20 cellular contexts compared by ENCODE assay signal in the genomic region with DNA sequence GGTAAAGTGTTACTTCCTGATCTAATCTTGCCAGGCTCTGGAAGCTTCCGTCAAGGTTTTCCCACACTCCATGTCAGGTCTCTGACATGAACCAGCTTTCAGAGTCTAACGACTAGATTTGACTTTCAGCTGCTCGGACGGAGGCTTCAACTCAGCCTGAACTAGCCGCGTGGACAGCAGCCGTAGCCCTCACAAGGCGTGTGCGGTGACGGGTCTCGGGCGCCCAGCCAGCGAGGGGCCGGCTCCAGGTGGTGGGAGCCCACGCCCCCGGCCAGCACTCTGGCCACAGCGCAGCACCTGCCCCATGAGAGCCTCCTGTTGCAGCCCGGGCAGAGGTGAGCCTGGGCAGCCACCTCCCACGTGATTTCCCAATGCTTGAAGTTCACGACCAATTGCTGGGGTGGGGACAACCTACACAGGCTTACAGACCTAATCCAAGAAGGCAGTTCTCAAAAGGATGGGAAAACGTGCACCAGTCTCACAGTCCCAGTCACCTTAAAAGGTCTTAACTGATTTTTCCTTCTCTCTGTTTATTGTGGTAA. TPM values are rescaled to one million over a fixed set of nuclear protein-coding genes. Genes with fewer than 3 reads are reported as not detected.
DNase-seq lines count a peak whose midpoint lies in the region; ATAC-seq, FAIRE-seq and TF ChIP-seq lines count a peak whose summit lies in the region.
"Had no signal": no experiment of that assay in that cellular context is flagged by ENCODE, and none has a peak within 500 bp of the region (broad histone marks: within the 10 kb centered on the region; RNA-seq: fewer than 3 reads in every experiment).

No MANE protein-coding gene starts in this region.

- H3K36me3 ChIP-seq in left ventricle myocardium inferior (no peaks in the 10 kb centered on the region), transverse colon (no peaks in the 10 kb centered on the region)
- H3K36me3 ChIP-seq: suprapubic skin had no signal

- no peak overlapping the region for H3K27ac ChIP-seq in right cardiac atrium (ENCODE audit: low read length)
- no peak overlapping the region for H3K27ac ChIP-seq in left ventricle myocardium inferior (replicated peaks)
- H3K27ac ChIP-seq in transverse colon, result peak overlapping the region in 2 of 4 donors; percentile 19 to 72
- H3K27ac ChIP-seq: suprapubic skin had no signal

- H3K9me3 Mint-ChIP-seq in immature natural killer cell, result no peaks in the 10 kb centered on the region
- H3K9me3 Mint-ChIP-seq: activated CD8-positive, alpha-beta T cell treated with anti-CD3 and anti-CD28 coated beads for 36 hours; activated naive CD8-positive, alpha-beta T cell treated with anti-CD3 and anti-CD28 coated beads, Interleukin-2, amount 10 ng/mL, durations not matched to agents 7 days and 5 days; activated T-cell treated with anti-CD3 and anti-CD28 coated beads, Interleukin-2, amount 50 U/mL, for 4 hours; CD4-positive, alpha-beta memory T cell; memory B cell; naive thymus-derived CD8-positive, alpha-beta T cell had no signal

- H3K4me1 Mint-ChIP-seq in T-helper 17 cell, result peaks cover 20% of the 10 kb centered on the region
- H3K4me1 Mint-ChIP-seq in immature natural killer cell, result peaks cover 16 to 22% of the 10 kb centered on the region in 2 donors

- TF ChIP-seq EP300 in transverse colon (IDR thresholded peaks at IDR 0.05; ENCODE audit: low read depth), result no peak

- H3K36me3 Mint-ChIP-seq in T-helper 17 cell (ENCODE audit: low read depth) (no peaks in the 10 kb centered on the region), immature natural killer cell (no peaks in the 10 kb centered on the region)
- H3K36me3 Mint-ChIP-seq: activated naive CD8-positive, alpha-beta T cell treated with anti-CD3 and anti-CD28 coated beads, Interleukin-2, amount 10 ng/mL, durations not matched to agents 7 days and 5 days; CD4-positive, alpha-beta memory T cell; memory B cell; naive thymus-derived CD8-positive, alpha-beta T cell had no signal

- H3K9me3 ChIP-seq in right cardiac atrium (ENCODE audit: control insufficient read depth, low read length), result no peaks in the 10 kb centered on the region
- no peaks in the 10 kb centered on the region for H3K9me3 ChIP-seq in left ventricle myocardium inferior (replicated peaks)
- no peaks in the 10 kb centered on the region for H3K9me3 ChIP-seq in T-helper 17 cell (ENCODE audit: control insufficient read depth, low read length, poor library complexity, severe bottlenecking)
- no peaks in the 10 kb centered on the region for H3K9me3 ChIP-seq in transverse colon
- H3K9me3 ChIP-seq: suprapubic skin had no signal

- H3K4me3 ChIP-seq in right cardiac atrium (ENCODE audit: low read length) (no peak overlapping the region), left ventricle myocardium inferior (no peak overlapping the region), transverse colon (no peak overlapping the region)
- H3K4me3 ChIP-seq: suprapubic skin had no signal

- no peak for ATAC-seq in right cardiac atrium
- no peak for ATAC-seq in T-helper 17 cell
- ATAC-seq in left lobe of liver, result peak; percentile 44
- no peak for ATAC-seq in HG02642 (IDR thresholded peaks at IDR 0.05; ENCODE audit: poor library complexity, unreplicated experiment)
- ATAC-seq: activated CD8-positive, alpha-beta T cell treated with anti-CD3 and anti-CD28 coated beads for 36 hours; activated T-cell treated with anti-CD3 and anti-CD28 coated beads, Interleukin-2, amount 50 U/mL, for 4 hours; naive thymus-derived CD8-positive, alpha-beta T cell had no signal

- TF ChIP-seq CTCF in left ventricle myocardium inferior (IDR thresholded peaks at IDR 0.05; ENCODE audit: borderline replicate concordance) (no peak), transverse colon (IDR thresholded peaks at IDR 0.05) (no peak)

- H3K27me3 ChIP-seq in right cardiac atrium (ENCODE audit: control insufficient read depth, insufficient read depth) (no peaks in the 10 kb centered on the region), left ventricle myocardium inferior (ENCODE audit: low read depth) (no peaks in the 10 kb centered on the region), transverse colon (no peaks in the 10 kb centered on the region)
- H3K27me3 ChIP-seq: suprapubic skin had no signal

- H3K27ac Mint-ChIP-seq in T-helper 17 cell (no peak overlapping the region), immature natural killer cell (peak overlapping the region in 1 of 6 donors; percentile 17)
- H3K27ac Mint-ChIP-seq: activated CD8-positive, alpha-beta T cell treated with anti-CD3 and anti-CD28 coated beads for 36 hours; activated naive CD8-positive, alpha-beta T cell treated with anti-CD3 and anti-CD28 coated beads, Interleukin-2, amount 10 ng/mL, durations not matched to agents 7 days and 5 days; memory B cell had no signal

- TF ChIP-seq POLR2A in transverse colon (IDR thresholded peaks at IDR 0.05), result no peak

- intact Hi-C loops in right cardiac atrium (cut with DNase I), result loop anchor here (2.0 to 10.0 kb wide), 5 partner anchors 148 to 243 kb away; no protein-coding TSS in a partner anchor
- intact Hi-C loops in left ventricle myocardium inferior (cut with micrococcal nuclease), result no loop called here
- intact Hi-C loops in transverse colon (cut with DNase I; ENCODE audit: low total_unique reads), result loop anchor here (10.0 kb wide), 1 partner anchor 155 kb away; a partner anchor contains a TSS

- in situ Hi-C loops in transverse colon (cut with MboI; ENCODE audit: low pct_ligation_motif_present in 1 of 4, low pct_unique_long_range_greater_than_20kb in 1 of 4, low sequenced_read_pairs in 3 of 4), result loop anchor here in 2 of 4 donors (25.0 kb wide), 1 partner anchor 178 kb away; no protein-coding TSS in a partner anchor

- peak overlapping the region; percentile 57 for H3K4me3 Mint-ChIP-seq in T-helper 17 cell
- no peak overlapping the region for H3K4me3 Mint-ChIP-seq in immature natural killer cell
- H3K4me3 Mint-ChIP-seq: activated CD8-positive, alpha-beta T cell treated with anti-CD3 and anti-CD28 coated beads for 36 hours; activated naive CD8-positive, alpha-beta T cell treated with anti-CD3 and anti-CD28 coated beads, Interleukin-2, amount 10 ng/mL, durations not matched to agents 7 days and 5 days had no signal

- FAIRE-seq in urothelium cell line (lab: Jason Lieb, UNC), result no peak

- WGBS in right cardiac atrium, result 63% methylated on average over 21 of the region's 21 CpGs
- WGBS in transverse colon (ENCODE audit: low coverage in 1 of 2), 2 donors, result 33 to 41% methylated on average over 1 to 20 of the region's 21 CpGs

- H3K27me3 Mint-ChIP-seq in T-helper 17 cell, result no peaks in the 10 kb centered on the region
- peaks cover 6 to 11% (median 10%) of the 10 kb centered on the region in 3 donors for H3K27me3 Mint-ChIP-seq in immature natural killer cell (ENCODE audit: low read depth in 3 of 3)
- H3K27me3 Mint-ChIP-seq: activated CD8-positive, alpha-beta T cell treated with anti-CD3 and anti-CD28 coated beads for 36 hours; activated naive CD8-positive, alpha-beta T cell treated with anti-CD3 and anti-CD28 coated beads, Interleukin-2, amount 10 ng/mL, durations not matched to agents 7 days and 5 days; CD4-positive, alpha-beta memory T cell; naive thymus-derived CD8-positive, alpha-beta T cell had no signal

- H3K4me1 ChIP-seq in right cardiac atrium (ENCODE audit: control insufficient read depth, insufficient read depth, low read length) (peaks cover 17% of the 10 kb centered on the region), left ventricle myocardium inferior (peaks cover 62% of the 10 kb centered on the region), transverse colon (peaks cover 35 to 76% (median 72%) of the 10 kb centered on the region in 4 donors)

- DNase-seq in right cardiac atrium (peak in 2 of 3 donors; percentile 56 to 65), left ventricle myocardium inferior (no peak), T-helper 17 cell (no peak), left lobe of liver (ENCODE audit: low spot score) (peak; percentile 92), transverse colon (peak; percentile 62), urothelium cell line (ENCODE audit: low spot score) (no peak), immature natural killer cell (no peak)
- DNase-seq: activated CD8-positive, alpha-beta T cell treated with anti-CD3 and anti-CD28 coated beads for 36 hours; activated naive CD8-positive, alpha-beta T cell treated with anti-CD3 and anti-CD28 coated beads, Interleukin-2, amount 10 ng/mL, durations not matched to agents 7 days and 5 days; activated T-cell treated with anti-CD3 and anti-CD28 coated beads, Interleukin-2, amount 50 U/mL, for 4 hours; DMS79; NCI-H1048; NCI-H1930; NCI-H446; T-helper 1 cell had no signal

RNA-seq across cellular contexts. Expression of a gene that starts 45.5 kb away (rescaled TPM):
- 10 to 100 TPM; 18.5 to 27.8 (median 22.1) TPM for total RNA-seq in right cardiac atrium
- 9.9 TPM for polyA plus RNA-seq in right cardiac atrium
- 15.9 TPM for total RNA-seq in left ventricle myocardium inferior
- 1 to 10 TPM; 1.9 to 2.6 TPM for total RNA-seq in T-helper 17 cell
- total RNA-seq in left lobe of liver, result 16.4 TPM
- total RNA-seq in transverse colon, result 10 to 100 TPM; 12.3 to 22.4 (median 18.1) TPM
- polyA plus RNA-seq in immature natural killer cell, result under 1 TPM in 1 of 3 donors, not detected in 2; 0.27 TPM

RNA-seq across cellular contexts. Expression of a gene that starts 46.3 kb away (rescaled TPM):
- total RNA-seq in right cardiac atrium (1 to 10 TPM; 6.9 to 10.0 (median 7.9) TPM), left ventricle myocardium inferior (7.7 TPM), T-helper 17 cell (1 to 10 TPM; 3.4 to 4.5 TPM), left lobe of liver (6.8 TPM), transverse colon (1 to 10 TPM in 3 of 4 donors, under 1 TPM in 1; 0.75 to 2.8 (median 2.0) TPM)
- polyA plus RNA-seq in right cardiac atrium (4.9 TPM), immature natural killer cell (not detected)
- polyA plus RNA-seq: CD4-positive, alpha-beta memory T cell had no signal

Comparison
In these comparisons a context has a peak if more than half of its experiments do, and no peak if none do; other contexts are left out.
1. DNase-seq: peak in right cardiac atrium (2 of 3), left lobe of liver (single experiment) and transverse colon (single experiment); none in left ventricle myocardium inferior (single experiment), T-helper 17 cell (0 of 3), urothelium cell line (single experiment) and immature natural killer cell (0 of 3).